In the genomic region with DNA sequence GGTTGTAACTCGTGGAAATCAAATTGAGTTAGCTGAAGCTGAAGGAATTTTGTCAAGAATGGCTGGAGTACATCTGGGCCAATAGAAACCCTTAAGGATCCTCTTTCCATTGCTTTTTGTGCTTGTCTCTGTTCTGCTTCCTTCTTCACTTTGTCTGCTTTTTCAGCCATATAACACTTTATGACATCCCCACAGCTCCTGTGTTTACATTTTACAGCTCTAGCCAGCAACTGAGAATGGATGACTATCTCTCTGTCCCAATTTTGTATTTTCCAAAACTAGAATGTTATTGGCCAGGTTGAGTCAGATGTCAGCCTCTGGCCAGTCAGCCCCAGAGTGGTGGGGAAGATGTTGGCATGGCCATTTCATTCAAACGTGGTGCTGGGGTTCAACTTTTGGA, we compare ENCODE assay signal across 17 cellular contexts. TPM values are rescaled to one million over a fixed set of nuclear protein-coding genes. Genes with fewer than 3 reads are reported as not detected.
A peak's percentile ranks its signal among the peaks of the same experiment; 100 is the strongest.
DNase-seq lines count a peak whose midpoint lies in the region; ATAC-seq and TF ChIP-seq lines count a peak whose summit lies in the region.
"Had no signal": no experiment of that assay in that cellular context is flagged by ENCODE, and none has a peak within 500 bp of the region (broad histone marks: within the 10 kb centered on the region; RNA-seq: fewer than 3 reads in every experiment).

No MANE protein-coding gene starts in this region.

- H3K36me3 Mint-ChIP-seq in activated T-cell treated with anti-CD3 and anti-CD28 coated beads, Interleukin-2, amount 50 U/mL, for 72 hours (ENCODE audit: insufficient read depth in 2 of 2), result peaks cover 3 to 4% of the 10 kb centered on the region in 2 donors
- H3K36me3 Mint-ChIP-seq in activated T-cell treated with anti-CD3 and anti-CD28 coated beads, Interleukin-2, amount 50 U/mL, for 4 hours (ENCODE audit: insufficient read depth), result peaks cover 12% of the 10 kb centered on the region

- intact Hi-C loops in posterior vena cava (cut with DNase I), result no loop called here

- H3K4me1 ChIP-seq in smooth muscle cell (ENCODE audit: low read depth), result peaks cover 16% of the 10 kb centered on the region

- peaks cover 0 to 3% of the 10 kb centered on the region in 2 donors for H3K9me3 Mint-ChIP-seq in activated T-cell treated with anti-CD3 and anti-CD28 coated beads, Interleukin-2, amount 50 U/mL, for 72 hours
- no peaks in the 10 kb centered on the region for H3K9me3 Mint-ChIP-seq in activated T-cell treated with anti-CD3 and anti-CD28 coated beads, Interleukin-2, amount 50 U/mL, for 4 hours

- TF ChIP-seq CTCF in fibroblast of villous mesenchyme (IDR thresholded peaks at IDR 0.05; ENCODE audit: insufficient read depth, low read depth, low read length) (no peak), smooth muscle cell (IDR thresholded peaks at IDR 0.05; ENCODE audit: borderline replicate concordance, insufficient read depth, poor library complexity, severe bottlenecking) (no peak)

- no peak overlapping the region for H3K9ac ChIP-seq in smooth muscle cell (ENCODE audit: low read depth)

- H3K4me2 ChIP-seq in smooth muscle cell, result no peak overlapping the region
- H3K4me2 ChIP-seq: A549 had no signal

- no peaks in the 10 kb centered on the region for H3F3A ChIP-seq in smooth muscle cell (ENCODE audit: low read depth)

- no peak overlapping the region for H3K4me3 Mint-ChIP-seq in activated T-cell treated with anti-CD3 and anti-CD28 coated beads, Interleukin-2, amount 50 U/mL, for 72 hours
- H3K4me3 Mint-ChIP-seq in activated T-cell treated with anti-CD3 and anti-CD28 coated beads, Interleukin-2, amount 50 U/mL, for 4 hours, result no peak overlapping the region

- H3K27ac ChIP-seq in KOPT-K1 (ENCODE audit: low read depth, low read length, poor library complexity, severe bottlenecking) (peak overlapping the region; percentile 83), smooth muscle cell (ENCODE audit: low read depth) (peak overlapping the region; percentile 16)
- H3K27ac ChIP-seq: 22Rv1, A549, C4-2B had no signal

- H3K27me3 Mint-ChIP-seq in activated T-cell treated with anti-CD3 and anti-CD28 coated beads, Interleukin-2, amount 50 U/mL, for 72 hours (ENCODE audit: low read depth), result no peaks in the 10 kb centered on the region
- H3K27me3 Mint-ChIP-seq in activated T-cell treated with anti-CD3 and anti-CD28 coated beads, Interleukin-2, amount 50 U/mL, for 4 hours (ENCODE audit: low read depth), result no peaks in the 10 kb centered on the region
- H3K27me3 Mint-ChIP-seq: CD4-positive, alpha-beta memory T cell had no signal

- no peaks in the 10 kb centered on the region for H4K20me1 ChIP-seq in smooth muscle cell (ENCODE audit: low read depth)

- peaks cover 8% of the 10 kb centered on the region for H3K79me2 ChIP-seq in smooth muscle cell (ENCODE audit: low read depth)

- peak overlapping the region; percentile 3 for H3K27ac Mint-ChIP-seq in activated T-cell treated with anti-CD3 and anti-CD28 coated beads, Interleukin-2, amount 50 U/mL, for 72 hours
- H3K27ac Mint-ChIP-seq: CD4-positive, alpha-beta memory T cell had no signal

- peaks cover 24% of the 10 kb centered on the region for H3K36me3 ChIP-seq in KOPT-K1 (ENCODE audit: insufficient read depth, low read length)
- no peaks in the 10 kb centered on the region for H3K36me3 ChIP-seq in smooth muscle cell (ENCODE audit: low read depth)

- H3K27me3 ChIP-seq in smooth muscle cell (ENCODE audit: low read depth), result no peaks in the 10 kb centered on the region

- peaks cover 40% of the 10 kb centered on the region for H3K4me1 Mint-ChIP-seq in activated T-cell treated with anti-CD3 and anti-CD28 coated beads, Interleukin-2, amount 50 U/mL, for 72 hours (ENCODE audit: low read depth)
- H3K4me1 Mint-ChIP-seq in activated T-cell treated with anti-CD3 and anti-CD28 coated beads, Interleukin-2, amount 50 U/mL, for 4 hours (ENCODE audit: low read depth), result peaks cover 38% of the 10 kb centered on the region

- H3K4me3 ChIP-seq in fibroblast of villous mesenchyme (ENCODE audit: low read depth, low read length) (no peak overlapping the region), smooth muscle cell (no peak overlapping the region)
- H3K4me3 ChIP-seq: A549 had no signal

- no peak for DNase-seq in activated T-cell treated with anti-CD3 and anti-CD28 coated beads, Interleukin-2, amount 50 U/mL, for 72 hours
- DNase-seq in activated T-cell treated with anti-CD3 and anti-CD28 coated beads, Interleukin-2, amount 50 U/mL, for 4 hours, result no peak
- DNase-seq in fibroblast of villous mesenchyme (ENCODE audit: low read depth), result peak; percentile 34
- DNase-seq in smooth muscle cell (lab: John Stamatoyannopoulos, UW; ENCODE audit: unreplicated experiment), result no peak
- no peak for DNase-seq in LoVo (ENCODE audit: low spot score)
- no peak for DNase-seq in left lobe of liver (ENCODE audit: low spot score)
- DNase-seq in posterior vena cava (ENCODE audit: low spot score), result no peak
- DNase-seq: AML-193; CD4-positive, alpha-beta memory T cell; GF-D8; GOT3; H7 had no signal

- no peak overlapping the region for H2AFZ ChIP-seq in smooth muscle cell (ENCODE audit: low read depth)

- no peak for ATAC-seq in activated T-cell treated with anti-CD3 and anti-CD28 coated beads, Interleukin-2, amount 50 U/mL, for 72 hours (replicated peaks in 1 of 2)
- no peak for ATAC-seq in activated T-cell treated with anti-CD3 and anti-CD28 coated beads, Interleukin-2, amount 50 U/mL, for 4 hours
- ATAC-seq in left lobe of liver, result no peak
- ATAC-seq: A549, HepG2 had no signal

- 70% methylated on average over 2 of the region's 2 CpGs for WGBS in smooth muscle cell (ENCODE audit: low lambda C conversion rate)

- H3K9me3 ChIP-seq in KOPT-K1 (ENCODE audit: insufficient read depth, low read length, poor library complexity, severe bottlenecking), result peaks cover 4% of the 10 kb centered on the region
- no peaks in the 10 kb centered on the region for H3K9me3 ChIP-seq in smooth muscle cell (replicated peaks; ENCODE audit: low read depth)
- H3K9me3 ChIP-seq: A549 had no signal

RNA-seq across cellular contexts. Expression of gene PELI2, which starts 57.6 kb away (rescaled TPM):
- 10 to 100 TPM; 11.3 to 11.7 TPM for total RNA-seq in activated T-cell treated with anti-CD3 and anti-CD28 coated beads, Interleukin-2, amount 50 U/mL, for 72 hours
- 1 to 10 TPM; 1.4 to 4.2 (median 2.3) TPM for total RNA-seq in activated T-cell treated with anti-CD3 and anti-CD28 coated beads, Interleukin-2, amount 50 U/mL, for 4 hours
- total RNA-seq in fibroblast of villous mesenchyme (3.0 and 5.2 TPM in 2 replicates), smooth muscle cell (9.1 and 12.6 TPM in 2 replicates), left lobe of liver (1.1 TPM), posterior vena cava (10 to 100 TPM; 16.0 to 17.5 TPM)
- 3.3 and 4.6 TPM in 2 replicates for polyA plus RNA-seq in smooth muscle cell
- total RNA-seq: HepG2 had no signal
